In the genomic region with DNA sequence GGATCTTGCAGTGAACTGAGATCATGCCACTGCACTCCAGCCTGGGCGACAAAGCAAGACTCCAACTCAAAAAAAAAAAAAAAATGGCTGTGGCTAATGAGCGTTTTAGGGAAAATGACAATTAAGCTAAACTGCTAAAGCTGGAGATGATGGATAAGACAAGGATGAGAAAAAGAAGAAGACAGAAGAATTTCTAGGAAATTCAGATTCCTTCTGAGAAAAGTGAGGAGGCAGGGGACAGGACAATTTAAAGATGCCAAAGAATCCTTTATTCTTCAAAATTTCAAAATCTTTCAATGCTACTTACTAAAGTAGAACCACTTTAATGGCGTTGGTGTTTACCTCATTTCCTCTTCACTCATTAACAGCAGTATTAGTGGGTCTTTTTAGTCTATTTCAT, we compare ENCODE assay signal across 1 cellular context.
A peak's percentile ranks its signal among the peaks of the same experiment; 100 is the strongest.
TF ChIP-seq lines count a peak whose summit lies in the region.

No MANE protein-coding gene starts in this region.

TF ChIP-seq in K562, 482 proteins besides CTCF, POLR2A, EP300 and RAD21:
- TF ChIP-seq FOSL1 (tag; conservative IDR thresholded peaks at IDR 0.05) (peak; percentile 15; the same call in 1 of the 2 replicates), TAF1 (IDR thresholded peaks at IDR 0.05; ENCODE audit: control insufficient read depth, extremely low read depth, insufficient read depth, low read length, severe bottlenecking) (no peak), MECOM (CRISPR knock-in tag; IDR thresholded peaks at IDR 0.05) (peak; percentile 92)
